ENCODE assay signal across 9 cellular contexts in genomic region chr2:234025475-234025874, GRCh38. TPM values are rescaled to one million over a fixed set of nuclear protein-coding genes. Genes with fewer than 3 reads are reported as not detected.
DNase-seq lines count a peak whose midpoint lies in the region; ATAC-seq and TF ChIP-seq lines count a peak whose summit lies in the region.
"Had no signal": no experiment of that assay in that cellular context is flagged by ENCODE, and none has a peak within 500 bp of the region (broad histone marks: within the 10 kb centered on the region; RNA-seq: fewer than 3 reads in every experiment).

No MANE protein-coding gene starts in this region.

- no peak overlapping the region for H3K27ac ChIP-seq in upper lobe of right lung

- H3K27me3 ChIP-seq in upper lobe of right lung (no peaks in the 10 kb centered on the region), MG63 (no peaks in the 10 kb centered on the region)

- no peaks in the 10 kb centered on the region for H3K9me3 ChIP-seq in upper lobe of right lung
- no peaks in the 10 kb centered on the region for H3K9me3 ChIP-seq in MG63

- no peak overlapping the region for H3K27ac Mint-ChIP-seq in activated T-cell treated with anti-CD3 and anti-CD28 coated beads, Interleukin-2, amount 50 U/mL, for 72 hours

- H3K4me1 Mint-ChIP-seq in activated T-cell treated with anti-CD3 and anti-CD28 coated beads, Interleukin-2, amount 50 U/mL, for 72 hours (ENCODE audit: low read depth) = peaks cover 23% of the 10 kb centered on the region

- no peak for TF ChIP-seq CTCF in upper lobe of right lung (IDR thresholded peaks at IDR 0.05)

- peak overlapping the region; percentile 77 to 86 for H3K4me3 Mint-ChIP-seq in activated T-cell treated with anti-CD3 and anti-CD28 coated beads, Interleukin-2, amount 50 U/mL, for 72 hours

- intact Hi-C loops in upper lobe of right lung (cut with DNase I) = no loop called here

- no peaks in the 10 kb centered on the region for H3K36me3 Mint-ChIP-seq in activated T-cell treated with anti-CD3 and anti-CD28 coated beads, Interleukin-2, amount 50 U/mL, for 72 hours (ENCODE audit: insufficient read depth in 2 of 2)

- H3K36me3 ChIP-seq in upper lobe of right lung (no peaks in the 10 kb centered on the region), MG63 (no peaks in the 10 kb centered on the region)

- no peaks in the 10 kb centered on the region for H3K27me3 Mint-ChIP-seq in activated T-cell treated with anti-CD3 and anti-CD28 coated beads, Interleukin-2, amount 50 U/mL, for 72 hours (ENCODE audit: low read depth)

- H3K9me3 Mint-ChIP-seq in activated T-cell treated with anti-CD3 and anti-CD28 coated beads, Interleukin-2, amount 50 U/mL, for 72 hours = peaks cover 2 to 6% of the 10 kb centered on the region in 2 donors

- H3K4me1 ChIP-seq in upper lobe of right lung = peaks cover 9% of the 10 kb centered on the region

- no peak for DNase-seq in activated T-cell treated with anti-CD3 and anti-CD28 coated beads, Interleukin-2, amount 50 U/mL, for 72 hours
- DNase-seq in activated T-cell treated with anti-CD3 and anti-CD28 coated beads for 4 hours (no peak), OCI-M1 (lab: John Stamatoyannopoulos, UW) (peak; percentile 23), germinal center (ENCODE audit: low spot score) (peak; percentile 48), upper lobe of right lung (no peak), MG63 (no peak), NCI-H1417 treated with DMSO at 0.1 percent for 48 hours (lab: John Stamatoyannopoulos, UW) (no peak), DMS 273 treated with DMSO at 0.1 percent for 48 hours (lab: John Stamatoyannopoulos, UW) (no peak)
- DNase-seq: effector CD8-positive, alpha-beta T cell had no signal

- H3K4me3 ChIP-seq in upper lobe of right lung (peak overlapping the region; percentile 29), MG63 (no peak overlapping the region)

- peak; percentile 55 to 68 for ATAC-seq in activated T-cell treated with anti-CD3 and anti-CD28 coated beads, Interleukin-2, amount 50 U/mL, for 72 hours (replicated peaks in 1 of 2)
- ATAC-seq in upper lobe of right lung = no peak

RNA-seq across cellular contexts. Expression of gene SPP2, which starts 25.0 kb away (rescaled TPM):
- total RNA-seq in activated T-cell treated with anti-CD3 and anti-CD28 coated beads, Interleukin-2, amount 50 U/mL, for 72 hours = not detected
- not detected for total RNA-seq in upper lobe of right lung
- not detected in 2 replicates for total RNA-seq in MG63 (2014; rRNA removed; shearing (Covaris generic); ENCODE audit: low replicate concordance)

Comparison
In these comparisons a context has a peak if more than half of its experiments do, and no peak if none do; other contexts are left out.
1. DNase-seq: peak in OCI-M1 (single experiment) and germinal center (single experiment); none in activated T-cell treated with anti-CD3 and anti-CD28 coated beads, Interleukin-2, amount 50 U/mL, for 72 hours (0 of 2), activated T-cell treated with anti-CD3 and anti-CD28 coated beads for 4 hours (single experiment), upper lobe of right lung (single experiment), MG63 (single experiment), NCI-H1417 treated with DMSO at 0.1 percent for 48 hours (single experiment) and DMS 273 treated with DMSO at 0.1 percent for 48 hours (single experiment).